ENCODE assay signal across 9 cellular contexts in the genomic region with DNA sequence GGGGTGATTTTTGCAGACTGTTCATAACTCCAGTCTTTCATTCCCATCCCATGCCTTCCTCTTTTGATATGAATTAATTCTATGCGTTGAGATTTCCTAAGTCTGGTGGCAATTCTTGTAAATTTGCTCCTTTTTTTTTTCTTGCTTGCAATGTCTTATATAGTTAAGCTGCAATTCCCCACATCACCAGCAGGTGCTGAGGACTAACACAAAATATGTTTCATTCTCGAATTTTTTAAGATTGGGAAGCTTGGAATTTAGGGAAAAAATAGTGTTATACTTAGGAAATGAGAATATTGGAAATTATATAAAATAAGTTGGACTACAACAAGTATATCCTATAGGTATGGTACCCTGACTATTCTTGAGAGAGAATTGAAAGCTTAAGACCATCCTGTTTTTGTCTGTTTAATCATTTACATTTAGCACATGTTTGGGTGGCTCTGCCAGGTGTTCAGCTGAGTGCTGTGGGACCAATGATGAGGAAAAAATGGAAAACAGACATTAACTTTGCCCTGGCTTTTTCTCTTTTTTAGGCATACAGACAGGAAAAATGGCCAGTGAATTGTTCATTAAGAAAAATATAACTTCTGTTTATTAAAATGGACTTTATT. TPM values are rescaled to one million over a fixed set of nuclear protein-coding genes. Genes with fewer than 3 reads are reported as not detected.
DNase-seq lines count a peak whose midpoint lies in the region; ATAC-seq and TF ChIP-seq lines count a peak whose summit lies in the region.
"Had no signal": no experiment of that assay in that cellular context is flagged by ENCODE, and none has a peak within 500 bp of the region (broad histone marks: within the 10 kb centered on the region; RNA-seq: fewer than 3 reads in every experiment).

No MANE protein-coding gene starts in this region.

- H3K27ac Mint-ChIP-seq in nephron progenitor cell = no peak overlapping the region

- no peaks in the 10 kb centered on the region for H3K4me1 Mint-ChIP-seq in nephron progenitor cell

- peaks cover 2% of the 10 kb centered on the region for H3K27me3 Mint-ChIP-seq in nephron progenitor cell (ENCODE audit: low read depth, poor library complexity)

- no peak overlapping the region for H3K27ac ChIP-seq in effector memory CD4-positive, alpha-beta T cell (ENCODE audit: insufficient read depth, low read length, poor library complexity, severe bottlenecking)

- H3K4me3 ChIP-seq in astrocyte of the cerebellum (ENCODE audit: low read depth, low read length) = no peak overlapping the region
- no peak overlapping the region for H3K4me3 ChIP-seq in effector memory CD4-positive, alpha-beta T cell (ENCODE audit: insufficient read depth, low read depth, low read length, poor library complexity, severe bottlenecking)

- H3K4me3 Mint-ChIP-seq in nephron progenitor cell = no peak overlapping the region

- no peaks in the 10 kb centered on the region for H3K36me3 Mint-ChIP-seq in nephron progenitor cell (ENCODE audit: low read depth)

- H3K9me3 Mint-ChIP-seq in nephron progenitor cell = peaks cover 4% of the 10 kb centered on the region

- peak; percentile 66 for TF ChIP-seq CTCF in astrocyte of the cerebellum (IDR thresholded peaks at IDR 0.05; ENCODE audit: low read depth, low read length, missing control alignments)
- TF ChIP-seq CTCF in nephron progenitor cell (IDR thresholded peaks at IDR 0.05) = peak; percentile 59

- DNase-seq in DMS 273 (lab: John Stamatoyannopoulos, UW; ENCODE audit: unreplicated experiment) (peak; percentile 64), DMS 273 treated with DMSO at 0.1 percent for 48 hours (lab: John Stamatoyannopoulos, UW) (no peak), astrocyte of the cerebellum (ENCODE audit: low read depth) (peak; percentile 11), nephron progenitor cell (no peak), cerebellum (ENCODE audit: low spot score) (no peak)
- DNase-seq in effector memory CD4-positive, alpha-beta T cell = no peak
- DNase-seq: aorta had no signal

- in situ Hi-C loops in astrocyte of the cerebellum (cut with HindIII; ENCODE audit: low sequenced_read_pairs) = no loop called here

- no peaks in the 10 kb centered on the region for H3K36me3 ChIP-seq in effector memory CD4-positive, alpha-beta T cell (ENCODE audit: control insufficient read depth, insufficient read depth, low read length)

- H3K27me3 ChIP-seq in effector memory CD4-positive, alpha-beta T cell (replicated peaks; ENCODE audit: control insufficient read depth, insufficient read depth, low read length, poor library complexity, severe bottlenecking) = no peaks in the 10 kb centered on the region

- H3K4me1 ChIP-seq in effector memory CD4-positive, alpha-beta T cell (ENCODE audit: control insufficient read depth, insufficient read depth, low read length, poor library complexity, severe bottlenecking) = no peaks in the 10 kb centered on the region

- no peaks in the 10 kb centered on the region for H3K9me3 ChIP-seq in effector memory CD4-positive, alpha-beta T cell (ENCODE audit: control insufficient read depth, low read length)

- peak; percentile 71 for ATAC-seq in HG03354 (IDR thresholded peaks at IDR 0.05; ENCODE audit: poor library complexity, severe bottlenecking, unreplicated experiment)
- ATAC-seq in GM19397 (IDR thresholded peaks at IDR 0.05; ENCODE audit: unreplicated experiment) = no peak

RNA-seq across cellular contexts. Expression of a gene that starts 30.2 kb away (rescaled TPM):
- 139 TPM for total RNA-seq in cerebellum

Comparison
In these comparisons a context has a peak if more than half of its experiments do, and no peak if none do; other contexts are left out.
1. DNase-seq: peak in DMS 273 (single experiment) and astrocyte of the cerebellum (single experiment); none in DMS 273 treated with DMSO at 0.1 percent for 48 hours (single experiment), nephron progenitor cell (single experiment), cerebellum (single experiment) and effector memory CD4-positive, alpha-beta T cell (0 of 3).